In genomic region chr18:56576826-56577573, GRCh38 we compare ENCODE assay signal across 13 cellular contexts.
DNase-seq lines count a peak whose midpoint lies in the region; FAIRE-seq and TF ChIP-seq lines count a peak whose summit lies in the region.
"Had no signal": no experiment of that assay in that cellular context is flagged by ENCODE, and none has a peak within 500 bp of the region (broad histone marks: within the 10 kb centered on the region; RNA-seq: fewer than 3 reads in every experiment).

No MANE protein-coding gene starts in this region.

- 73% methylated on average over 14 of the region's 14 CpGs; no CpG with 5 or more reads in 1 of the 2 experiments for WGBS in H1 (ENCODE audit: extremely low coverage in 1 of 2, insufficient coverage in 1 of 2, insufficient read length in 1 of 2, insufficient replicate concordance in 2 of 2, low coverage in 1 of 2, low lambda C conversion rate in 2 of 2, missing lambda C conversion rate in 1 of 2), 2 experiments
- WGBS in mesendoderm (ENCODE audit: extremely low coverage, insufficient coverage, low lambda C conversion rate): 100% methylated on average over 1 of the region's 14 CpGs

- TF ChIP-seq EP300 in H1 (IDR thresholded peaks at IDR 0.05; ENCODE audit: borderline replicate concordance in 1 of 2, low read depth in 2 of 2, low read length in 2 of 2): no peak

- no peaks in the 10 kb centered on the region for H3K79me1 ChIP-seq in H1 (ENCODE audit: low read depth, low read length)
- H3K79me1 ChIP-seq in mesendoderm (ENCODE audit: low read length): no peaks in the 10 kb centered on the region

- no peak for TF ChIP-seq POLR2A in H1 (IDR thresholded peaks at IDR 0.05; ENCODE audit: control extremely low read depth in 1 of 2, low read depth in 2 of 2, low read length in 2 of 2)

- H3K23ac ChIP-seq in H1 (ENCODE audit: insufficient read length): no peak overlapping the region
- H3K23ac ChIP-seq in mesendoderm (ENCODE audit: low read length): no peak overlapping the region

- no peaks in the 10 kb centered on the region for H4K20me1 ChIP-seq in H1 (replicated peaks in 1 of 2; ENCODE audit: control insufficient read depth in 1 of 2, insufficient read depth in 2 of 2, low read length in 2 of 2)

- H2AK5ac ChIP-seq in H1 (ENCODE audit: low read depth, low read length) (no peak overlapping the region), mesendoderm (ENCODE audit: low read length) (no peak overlapping the region)

- H4K8ac ChIP-seq in H1 (ENCODE audit: extremely low read depth, insufficient read depth, low read length) (no peak overlapping the region), mesendoderm (ENCODE audit: low read depth, low read length) (no peak overlapping the region)

- H3K36me3 ChIP-seq in H1 (ENCODE audit: control insufficient read depth in 2 of 4, insufficient read depth in 4 of 4, low read length in 3 of 4) (no peaks in the 10 kb centered on the region), mesendoderm (ENCODE audit: control insufficient read depth, insufficient read depth, low read length) (no peaks in the 10 kb centered on the region)
- H3K36me3 ChIP-seq: left lung, tibial nerve had no signal

- H2BK5ac ChIP-seq in H1 (ENCODE audit: low read depth, low read length) (no peak overlapping the region), mesendoderm (ENCODE audit: low read length) (no peak overlapping the region)

- no peak overlapping the region for H3K56ac ChIP-seq in H1 (replicated peaks; ENCODE audit: insufficient read length, low read depth, low read length)
- H3K56ac ChIP-seq in mesendoderm (ENCODE audit: low read length): peak overlapping the region; percentile 42

- H3K14ac ChIP-seq in H1 (ENCODE audit: insufficient read length): no peak overlapping the region

- in situ Hi-C loops in ACHN (cut with HindIII; ENCODE audit: low pct_ligation_motif_present, low pct_unique_long_range_greater_than_20kb, low sequenced_read_pairs): no loop called here

- H3K4me3 ChIP-seq in H1 (ENCODE audit: extremely low read depth in 1 of 4, insufficient read depth in 2 of 4, low read depth in 3 of 4, low read length in 4 of 4) (no peak overlapping the region), mesendoderm (ENCODE audit: low read length) (no peak overlapping the region)
- H3K4me3 ChIP-seq: left lung, tibial nerve had no signal

- TF ChIP-seq RAD21 in H1 (IDR thresholded peaks at IDR 0.05 in 1 of 2, conservative IDR thresholded peaks at IDR 0.05 in 1 of 2; ENCODE audit: low read depth in 2 of 2, low read length in 2 of 2): no peak

- no peak overlapping the region for H3K9ac ChIP-seq in H1 (replicated peaks in 1 of 4; ENCODE audit: extremely low read depth in 1 of 4, low read depth in 3 of 4, low read length in 3 of 4)
- no peak overlapping the region for H3K9ac ChIP-seq in mesendoderm (ENCODE audit: low read length)

- 0 out of 7 replicates have a peak, but pooled peaks cover 0 to 2% (median 0%) of the 10 kb centered on the region in 4 experiments for H3K27me3 ChIP-seq in H1 (replicated peaks in 1 of 4; ENCODE audit: control insufficient read depth in 3 of 4, extremely low read depth in 1 of 4, insufficient read depth in 3 of 4, low read length in 3 of 4)
- H3K27me3 ChIP-seq in mesendoderm (ENCODE audit: insufficient read depth, low read length, poor library complexity): no peaks in the 10 kb centered on the region
- H3K27me3 ChIP-seq: left lung, tibial nerve had no signal

- H4K91ac ChIP-seq in H1 (replicated peaks; ENCODE audit: insufficient read length, low read length): no peak overlapping the region

- no peak overlapping the region for H2BK12ac ChIP-seq in H1 (ENCODE audit: low read depth, low read length)

- H2BK15ac ChIP-seq in H1 (ENCODE audit: low read length) (no peak overlapping the region), mesendoderm (replicated peaks; ENCODE audit: low read depth) (no peak overlapping the region)

- POLR2A ChIA-PET in H1 (lab: Charles Lee; ENCODE audit: partially characterized antibody): interaction anchor here (0.6 kb wide), 1 partner anchor 645 kb away, joined by 3 read pairs; no protein-coding TSS in a partner anchor

- no peak for TF ChIP-seq CTCF in H1 (IDR thresholded peaks at IDR 0.05; ENCODE audit: control extremely low read depth in 1 of 3, insufficient read depth in 1 of 3, low read depth in 1 of 3, low read length in 3 of 3)

- CTCF ChIA-PET in H1 (lab: Charles Lee; ENCODE audit: partially characterized antibody): interaction anchor here (0.6 to 3.4 kb wide), 19 partner anchors 8 to 1721 kb away, joined by 3 to 22 read pairs (median 3); no protein-coding TSS in a partner anchor

- H2AFZ ChIP-seq in H1 (ENCODE audit: low read length): no peak overlapping the region

- DNase-seq in A172 (ENCODE audit: low spot score) (peak; percentile 18), NCI-H524 treated with DMSO at 0.1 percent for 48 hours (lab: John Stamatoyannopoulos, UW) (peak; percentile 79), H1 (ENCODE audit: low read depth in 1 of 2, low spot score in 2 of 2) (no peak), mesendoderm (peak; percentile 14), AG08395 (ENCODE audit: low spot score) (no peak), NCI-H2171 (lab: John Stamatoyannopoulos, UW) (no peak), ACHN (no peak), AG08396 (ENCODE audit: low spot score) (no peak)
- DNase-seq: activated gamma-delta T cell treated with Interleukin-2 at 50 U/mL for 16 hours; KBM-7; left lung; stimulated activated CD8-positive, alpha-beta memory T cell treated with anti-CD3 and anti-CD28 coated beads, Interleukin-4, amount 100 ng/mL, for 48 hours had no signal

- H3K18ac ChIP-seq in H1 (ENCODE audit: extremely low read depth, low read length) (no peak overlapping the region), mesendoderm (ENCODE audit: low read length) (no peak overlapping the region)

- H3K23me2 ChIP-seq in H1 (ENCODE audit: low read depth, low read length): no peaks in the 10 kb centered on the region

- no peaks in the 10 kb centered on the region for H3K9me3 ChIP-seq in H1 (ENCODE audit: insufficient read depth in 2 of 2, low read depth in 1 of 2, low read length in 1 of 2)
- H3K9me3 ChIP-seq: tibial nerve had no signal

- no peak overlapping the region for H2BK120ac ChIP-seq in H1 (replicated peaks; ENCODE audit: low read depth, low read length)
- H2BK120ac ChIP-seq in mesendoderm (ENCODE audit: low read depth, low read length): no peak overlapping the region

- peak; percentile 36 for FAIRE-seq in H1 (lab: Jason Lieb, UNC)

- H3K4me1 ChIP-seq in H1 (replicated peaks in 1 of 4; ENCODE audit: control insufficient read depth in 3 of 4, insufficient read depth in 4 of 4, low read length in 3 of 4) (peaks cover 0 to 2% (median 0%) of the 10 kb centered on the region in 4 experiments; a peak in 2 of 7 replicates), mesendoderm (ENCODE audit: control insufficient read depth, low read depth, low read length) (peaks cover 3% of the 10 kb centered on the region)

- H3K79me2 ChIP-seq in H1 (ENCODE audit: control insufficient read depth in 1 of 2, insufficient read depth in 2 of 2, low read length in 2 of 2) (no peaks in the 10 kb centered on the region), mesendoderm (ENCODE audit: control insufficient read depth, insufficient read depth, low read length) (no peaks in the 10 kb centered on the region)

- H3K4ac ChIP-seq in H1 (replicated peaks; ENCODE audit: insufficient read length, low read depth, low read length): no peak overlapping the region
- H3K4ac ChIP-seq in mesendoderm (ENCODE audit: low read depth, low read length): no peak overlapping the region

- H4K5ac ChIP-seq in H1 (ENCODE audit: insufficient read length, low read depth, low read length) (no peak overlapping the region), mesendoderm (ENCODE audit: low read length) (no peak overlapping the region)

- H3K27ac ChIP-seq in H1 (ENCODE audit: low read depth, low read length): no peak overlapping the region
- no peak overlapping the region for H3K27ac ChIP-seq in mesendoderm (ENCODE audit: low read depth, low read length)
- H3K27ac ChIP-seq: left lung, tibial nerve had no signal

- no peak overlapping the region for H2BK20ac ChIP-seq in H1 (ENCODE audit: low read length)

- H3K4me2 ChIP-seq in H1 (ENCODE audit: insufficient read depth in 1 of 2, low read depth in 2 of 2, low read length in 2 of 2): no peak overlapping the region
- H3K4me2 ChIP-seq in mesendoderm (ENCODE audit: low read length): no peak overlapping the region

TF ChIP-seq in H1, 55 proteins besides CTCF, POLR2A, EP300 and RAD21:
- TF ChIP-seq CBX5 (IDR thresholded peaks at IDR 0.05; ENCODE audit: low read depth, low read length): no peak
- TF ChIP-seq TEAD4 (IDR thresholded peaks at IDR 0.05; ENCODE audit: low read depth, low read length): no peak
- TF ChIP-seq GTF2F1 (IDR thresholded peaks at IDR 0.05; ENCODE audit: borderline replicate concordance, low read depth, low read length): no peak
- no peak for TF ChIP-seq TAF1 (IDR thresholded peaks at IDR 0.05; ENCODE audit: low read depth, low read length)
- no peak for TF ChIP-seq EZH2 (IDR thresholded peaks at IDR 0.05; ENCODE audit: low read depth, low read length, severe bottlenecking)
- no peak for TF ChIP-seq EGR1 (IDR thresholded peaks at IDR 0.05; ENCODE audit: borderline replicate concordance, low read depth, low read length)
- no peak for TF ChIP-seq ZNF274 (IDR thresholded peaks at IDR 0.05; ENCODE audit: borderline replicate concordance, extremely low read depth, low read length)
- TF ChIP-seq RFX5 (IDR thresholded peaks at IDR 0.05; ENCODE audit: borderline replicate concordance, low read depth, low read length): no peak
- no peak for TF ChIP-seq USF2 (IDR thresholded peaks at IDR 0.05; ENCODE audit: low read length)
- no peak for TF ChIP-seq SRF (IDR thresholded peaks at IDR 0.05; ENCODE audit: low read depth, low read length)
- no peak for TF ChIP-seq SIN3A (conservative IDR thresholded peaks at IDR 0.05 in 1 of 2, IDR thresholded peaks at IDR 0.05 in 1 of 2; ENCODE audit: low read depth in 1 of 2, low read length in 2 of 2)
- no peak for TF ChIP-seq FOSL1 (IDR thresholded peaks at IDR 0.05; ENCODE audit: insufficient read depth, low read depth, low read length)
- TF ChIP-seq CTBP2 (IDR thresholded peaks at IDR 0.05; ENCODE audit: borderline replicate concordance, insufficient read depth, insufficient read length, low read length): no peak
- no peak for TF ChIP-seq SAP30 (IDR thresholded peaks at IDR 0.05; ENCODE audit: insufficient read depth, insufficient replicate concordance, low read length)
- no peak for TF ChIP-seq SIRT6 (IDR thresholded peaks at IDR 0.05; ENCODE audit: low read length)

Comparison
In these comparisons a context has a peak if more than half of its experiments do, and no peak if none do; other contexts are left out.
1. DNase-seq: peak in A172 (single experiment), NCI-H524 treated with DMSO at 0.1 percent for 48 hours (single experiment) and mesendoderm (single experiment); none in H1 (0 of 2), AG08395 (single experiment), NCI-H2171 (single experiment), ACHN (single experiment) and AG08396 (single experiment).